In genomic region chr3:188283347-188283746, GRCh38 we compare ENCODE assay signal across 11 cellular contexts.
DNase-seq lines count a peak whose midpoint lies in the region; ATAC-seq and TF ChIP-seq lines count a peak whose summit lies in the region.
"Had no signal": no experiment of that assay in that cellular context is flagged by ENCODE, and none has a peak within 500 bp of the region (broad histone marks: within the 10 kb centered on the region; RNA-seq: fewer than 3 reads in every experiment).

No MANE protein-coding gene starts in this region.

- peak overlapping the region; percentile 25 to 76 for H3K27ac Mint-ChIP-seq in natural killer cell treated with Interleukin-12 subunit alpha and Interleukin-12 subunit beta and Interleukin-15 and Interleukin-18, amount 100 ng/mL, for 72 hours
- H3K27ac Mint-ChIP-seq in natural killer cell, result peak overlapping the region in 1 of 2 donors; percentile 6
- H3K27ac Mint-ChIP-seq in endodermal cell, result peak overlapping the region; percentile 14

- TF ChIP-seq CTCF in natural killer cell (IDR thresholded peaks at IDR 0.05), result no peak
- peak; percentile 41 for TF ChIP-seq CTCF in endodermal cell (conservative IDR thresholded peaks at IDR 0.05)
- TF ChIP-seq CTCF in uterus (IDR thresholded peaks at IDR 0.05), result peak in 2 of 4 experiments; percentile 38 to 43

- WGBS in endodermal cell (ENCODE audit: insufficient coverage in 1 of 2, insufficient read length in 1 of 2), 2 experiments, result 91 to 95% methylated on average over 4 of the region's 4 CpGs
- WGBS in mesodermal cell (ENCODE audit: insufficient coverage in 2 of 2), 2 experiments, result 89 to 93% methylated on average over 3 of the region's 4 CpGs

- intact Hi-C loops in natural killer cell (cut with micrococcal nuclease), result no loop called here
- intact Hi-C loops in uterus (cut with DNase I; ENCODE audit: low total_unique reads), result no loop called here

- H3K27me3 ChIP-seq in endodermal cell (ENCODE audit: control insufficient read depth, insufficient read depth, low read length, poor library complexity, severe bottlenecking) (no peaks in the 10 kb centered on the region), uterus (no peaks in the 10 kb centered on the region)

- no peak overlapping the region for H3K9ac ChIP-seq in endodermal cell (ENCODE audit: extremely low read depth, low read length, poor library complexity, severe bottlenecking)

- no peaks in the 10 kb centered on the region for H3K9me3 Mint-ChIP-seq in natural killer cell treated with Interleukin-12 subunit alpha and Interleukin-12 subunit beta and Interleukin-15 and Interleukin-18, amount 100 ng/mL, for 72 hours
- H3K9me3 Mint-ChIP-seq in natural killer cell (no peaks in the 10 kb centered on the region), endodermal cell (no peaks in the 10 kb centered on the region)

- no peak for DNase-seq in natural killer cell treated with Interleukin-12 subunit alpha and Interleukin-12 subunit beta and Interleukin-15 and Interleukin-18, amount 100 ng/mL, for 72 hours (ENCODE audit: low spot score)
- DNase-seq in natural killer cell (no peak), endodermal cell (no peak), uterus (peak; percentile 73 to 84), HuH-7.5 (ENCODE audit: low spot score) (no peak)
- DNase-seq: NCI-H1417 treated with DMSO at 0.1 percent for 48 hours; right cardiac atrium; stimulated activated naive CD4-positive, alpha-beta T cell had no signal

- no peaks in the 10 kb centered on the region for H3K4me1 ChIP-seq in endodermal cell (ENCODE audit: control insufficient read depth, insufficient read depth, low read length)
- peaks cover 69% of the 10 kb centered on the region for H3K4me1 ChIP-seq in mesodermal cell (ENCODE audit: control insufficient read depth, insufficient read depth, low read length, poor library complexity, severe bottlenecking)
- peaks cover 16 to 22% of the 10 kb centered on the region in 2 donors for H3K4me1 ChIP-seq in uterus

- H3K4me3 ChIP-seq in endodermal cell (ENCODE audit: low read length) (no peak overlapping the region), mesodermal cell (ENCODE audit: extremely low read depth, insufficient read depth, low read length, poor library complexity, severe bottlenecking) (no peak overlapping the region), uterus (no peak overlapping the region)

- no peaks in the 10 kb centered on the region for H3K36me3 Mint-ChIP-seq in natural killer cell treated with Interleukin-12 subunit alpha and Interleukin-12 subunit beta and Interleukin-15 and Interleukin-18, amount 100 ng/mL, for 72 hours
- H3K36me3 Mint-ChIP-seq in natural killer cell (no peaks in the 10 kb centered on the region), endodermal cell (ENCODE audit: low read depth) (peaks cover 1% of the 10 kb centered on the region)

- H3K4me1 Mint-ChIP-seq in natural killer cell treated with Interleukin-12 subunit alpha and Interleukin-12 subunit beta and Interleukin-15 and Interleukin-18, amount 100 ng/mL, for 72 hours (ENCODE audit: low read depth in 2 of 2), result peaks cover 58 to 65% of the 10 kb centered on the region in 2 donors
- H3K4me1 Mint-ChIP-seq in natural killer cell (peaks cover 14 to 48% of the 10 kb centered on the region in 2 donors), endodermal cell (peaks cover 29% of the 10 kb centered on the region)

- no peaks in the 10 kb centered on the region for H3K9me3 ChIP-seq in endodermal cell (ENCODE audit: control insufficient read depth, low read length)
- no peaks in the 10 kb centered on the region for H3K9me3 ChIP-seq in mesodermal cell (ENCODE audit: control insufficient read depth, low read length)
- no peaks in the 10 kb centered on the region for H3K9me3 ChIP-seq in uterus

- H3K27ac ChIP-seq in endodermal cell (ENCODE audit: low read depth, low read length) (no peak overlapping the region), mesodermal cell (ENCODE audit: low read depth, low read length, severe bottlenecking) (peak overlapping the region; percentile 16), uterus (peak overlapping the region; percentile 71 to 87)

- TF ChIP-seq POLR2A in uterus (IDR thresholded peaks at IDR 0.05), result no peak

- ATAC-seq in natural killer cell treated with Interleukin-12 subunit alpha and Interleukin-12 subunit beta and Interleukin-15 and Interleukin-18, amount 100 ng/mL, for 72 hours, result no peak
- no peak for ATAC-seq in natural killer cell
- no peak for ATAC-seq in HG02610 (IDR thresholded peaks at IDR 0.05; ENCODE audit: unreplicated experiment)
- no peak for ATAC-seq in GM18858 (IDR thresholded peaks at IDR 0.05; ENCODE audit: unreplicated experiment)

- no peaks in the 10 kb centered on the region for H3K27me3 Mint-ChIP-seq in natural killer cell treated with Interleukin-12 subunit alpha and Interleukin-12 subunit beta and Interleukin-15 and Interleukin-18, amount 100 ng/mL, for 72 hours
- H3K27me3 Mint-ChIP-seq in natural killer cell (ENCODE audit: low read depth in 2 of 2) (no peaks in the 10 kb centered on the region), endodermal cell (ENCODE audit: insufficient read depth) (no peaks in the 10 kb centered on the region)

- H3K36me3 ChIP-seq in endodermal cell (ENCODE audit: control insufficient read depth, insufficient read depth, low read length) (peaks cover 8% of the 10 kb centered on the region), mesodermal cell (ENCODE audit: control insufficient read depth, insufficient read depth, low read length) (peaks cover 18% of the 10 kb centered on the region), uterus (no peaks in the 10 kb centered on the region)

- H3K4me3 Mint-ChIP-seq in natural killer cell treated with Interleukin-12 subunit alpha and Interleukin-12 subunit beta and Interleukin-15 and Interleukin-18, amount 100 ng/mL, for 72 hours, result peak overlapping the region; percentile 21
- H3K4me3 Mint-ChIP-seq in natural killer cell, result no peak overlapping the region
- no peak overlapping the region for H3K4me3 Mint-ChIP-seq in endodermal cell

Comparison
In these comparisons a context has a peak if more than half of its experiments do, and no peak if none do; other contexts are left out.
1. DNase-seq: peak in uterus (2 of 2); none in natural killer cell treated with Interleukin-12 subunit alpha and Interleukin-12 subunit beta and Interleukin-15 and Interleukin-18, amount 100 ng/mL, for 72 hours (single experiment), natural killer cell (single experiment), endodermal cell (single experiment) and HuH-7.5 (single experiment).